In genomic region chr12:92235703-92236472, GRCh38 we compare ENCODE assay signal across 23 cellular contexts.
A peak's percentile ranks its signal among the peaks of the same experiment; 100 is the strongest.
DNase-seq lines count a peak whose midpoint lies in the region; ATAC-seq and TF ChIP-seq lines count a peak whose summit lies in the region.
"Had no signal": no experiment of that assay in that cellular context is flagged by ENCODE, and none has a peak within 500 bp of the region (broad histone marks: within the 10 kb centered on the region; RNA-seq: fewer than 3 reads in every experiment).

No MANE protein-coding gene starts in this region.

- no peaks in the 10 kb centered on the region for H3K9me3 Mint-ChIP-seq in activated naive CD8-positive, alpha-beta T cell (ENCODE audit: low read depth)
- H3K9me3 Mint-ChIP-seq in activated naive CD8-positive, alpha-beta T cell treated with anti-CD3 and anti-CD28 coated beads for 36 hours = peaks cover 1% of the 10 kb centered on the region
- no peaks in the 10 kb centered on the region for H3K9me3 Mint-ChIP-seq in dendritic cell treated with granulocyte-macrophage colony-stimulating factor and Interleukin-4, amounts not matched to agents 40 ng/mL and 50 ng/mL, for 4 days

- no peaks in the 10 kb centered on the region for H3K79me2 ChIP-seq in osteoblast (ENCODE audit: insufficient read depth, low read length)

- H3K4me3 Mint-ChIP-seq in activated naive CD8-positive, alpha-beta T cell = no peak overlapping the region
- no peak overlapping the region for H3K4me3 Mint-ChIP-seq in activated naive CD8-positive, alpha-beta T cell treated with anti-CD3 and anti-CD28 coated beads for 36 hours
- no peak overlapping the region for H3K4me3 Mint-ChIP-seq in dendritic cell treated with granulocyte-macrophage colony-stimulating factor and Interleukin-4, amounts not matched to agents 40 ng/mL and 50 ng/mL, for 4 days
- H3K4me3 Mint-ChIP-seq: CD14-positive monocyte; CD4-positive, alpha-beta memory T cell had no signal

- H3K4me3 ChIP-seq in osteoblast (ENCODE audit: insufficient read depth, low read length) = no peak overlapping the region
- H3K4me3 ChIP-seq in mucosa of descending colon = no peak overlapping the region
- H3K4me3 ChIP-seq: A549; BLaER1 treated with 17β-estradiol and CSF1 and Interleukin-3, amounts not matched to agents 10 nM and 100 nM; GM23248 had no signal

- ATAC-seq in mucosa of descending colon = no peak
- ATAC-seq: A549 had no signal

- no peaks in the 10 kb centered on the region for H3K27me3 ChIP-seq in osteoblast (ENCODE audit: insufficient read depth, low read length)
- H3K27me3 ChIP-seq: BE2C; BLaER1 treated with 17β-estradiol and CSF1 and Interleukin-3, amounts not matched to agents 10 nM and 100 nM had no signal

- no peak overlapping the region for H3K27ac ChIP-seq in osteoblast (ENCODE audit: low read depth, low read length)
- H3K27ac ChIP-seq: A549; BLaER1 treated with 17β-estradiol and CSF1 and Interleukin-3, amounts not matched to agents 10 nM and 100 nM; GM23248 had no signal

- intact Hi-C loops in dendritic cell treated with granulocyte-macrophage colony-stimulating factor and Interleukin-4, amounts not matched to agents 40 ng/mL and 50 ng/mL, for 4 days (cut with micrococcal nuclease) = no loop called here
- intact Hi-C loops in mucosa of descending colon (cut with DNase I, micrococcal nuclease) = no loop called here

- no peak overlapping the region for H3K4me2 ChIP-seq in osteoblast (ENCODE audit: insufficient read depth, low read length)
- H3K4me2 ChIP-seq: A549 had no signal

- TF ChIP-seq CTCF in osteoblast (IDR thresholded peaks at IDR 0.05; ENCODE audit: extremely low read depth, low read depth, low read length) (no peak), mucosa of descending colon (IDR thresholded peaks at IDR 0.05) (no peak)

- H3K27me3 Mint-ChIP-seq in activated naive CD8-positive, alpha-beta T cell = no peaks in the 10 kb centered on the region
- H3K27me3 Mint-ChIP-seq in activated naive CD8-positive, alpha-beta T cell treated with anti-CD3 and anti-CD28 coated beads for 36 hours = no peaks in the 10 kb centered on the region
- H3K27me3 Mint-ChIP-seq in dendritic cell treated with granulocyte-macrophage colony-stimulating factor and Interleukin-4, amounts not matched to agents 40 ng/mL and 50 ng/mL, for 4 days = no peaks in the 10 kb centered on the region
- H3K27me3 Mint-ChIP-seq: CD4-positive, alpha-beta memory T cell had no signal

- no peaks in the 10 kb centered on the region for H4K20me1 ChIP-seq in osteoblast (ENCODE audit: insufficient read depth, low read length)
- H4K20me1 ChIP-seq: BLaER1 treated with 17β-estradiol and CSF1 and Interleukin-3, amounts not matched to agents 10 nM and 100 nM had no signal

- peaks cover 38% of the 10 kb centered on the region for H3K4me1 Mint-ChIP-seq in activated naive CD8-positive, alpha-beta T cell (ENCODE audit: low read depth)
- peaks cover 20% of the 10 kb centered on the region for H3K4me1 Mint-ChIP-seq in activated naive CD8-positive, alpha-beta T cell treated with anti-CD3 and anti-CD28 coated beads for 36 hours
- peaks cover 13% of the 10 kb centered on the region for H3K4me1 Mint-ChIP-seq in dendritic cell treated with granulocyte-macrophage colony-stimulating factor and Interleukin-4, amounts not matched to agents 40 ng/mL and 50 ng/mL, for 4 days (ENCODE audit: low read depth)

- H3K36me3 ChIP-seq in osteoblast (ENCODE audit: insufficient read depth, low read length) = no peaks in the 10 kb centered on the region
- H3K36me3 ChIP-seq in mucosa of descending colon (ENCODE audit: low read depth) = no peaks in the 10 kb centered on the region
- H3K36me3 ChIP-seq: BE2C; BLaER1 treated with 17β-estradiol and CSF1 and Interleukin-3, amounts not matched to agents 10 nM and 100 nM had no signal

- no peak overlapping the region for H2AFZ ChIP-seq in osteoblast (ENCODE audit: low read length)
- H2AFZ ChIP-seq: GM23248 had no signal

- H3K4me1 ChIP-seq in osteoblast (ENCODE audit: insufficient read depth, low read length) (no peaks in the 10 kb centered on the region), mucosa of descending colon (ENCODE audit: low read depth) (no peaks in the 10 kb centered on the region)
- H3K4me1 ChIP-seq: A549, BE2C had no signal

- H3K27ac Mint-ChIP-seq in activated naive CD8-positive, alpha-beta T cell = peak overlapping the region; percentile 46
- no peak overlapping the region for H3K27ac Mint-ChIP-seq in activated naive CD8-positive, alpha-beta T cell treated with anti-CD3 and anti-CD28 coated beads for 36 hours
- H3K27ac Mint-ChIP-seq in dendritic cell treated with granulocyte-macrophage colony-stimulating factor and Interleukin-4, amounts not matched to agents 40 ng/mL and 50 ng/mL, for 4 days = peak overlapping the region; percentile 25

- no peaks in the 10 kb centered on the region for H3K36me3 Mint-ChIP-seq in activated naive CD8-positive, alpha-beta T cell
- peaks cover 8% of the 10 kb centered on the region for H3K36me3 Mint-ChIP-seq in activated naive CD8-positive, alpha-beta T cell treated with anti-CD3 and anti-CD28 coated beads for 36 hours
- H3K36me3 Mint-ChIP-seq in dendritic cell treated with granulocyte-macrophage colony-stimulating factor and Interleukin-4, amounts not matched to agents 40 ng/mL and 50 ng/mL, for 4 days (ENCODE audit: low read depth) = no peaks in the 10 kb centered on the region
- H3K36me3 Mint-ChIP-seq: CD14-positive monocyte; CD4-positive, alpha-beta memory T cell had no signal

- DNase-seq in activated naive CD8-positive, alpha-beta T cell treated with anti-CD3 and anti-CD28 coated beads for 36 hours = no peak
- DNase-seq in osteoblast (ENCODE audit: insufficient read length, low spot score, missing footprints) = peak; percentile 29
- DNase-seq in NCI-H510A (lab: John Stamatoyannopoulos, UW) = no peak
- DNase-seq in stimulated activated naive CD4-positive, alpha-beta T cell (lab: John Stamatoyannopoulos, UW) = no peak
- DNase-seq in mucosa of descending colon = no peak
- DNase-seq: 8988T; ACHN; AML-193; BE2C; Calu3; CD4-positive, alpha-beta memory T cell; COR-L47; DMS53; DMS79 treated with DMSO at 0.1 percent for 48 hours; GF-D8; GM23248; H7; HCEC 1CT had no signal

- H3K9me3 ChIP-seq in osteoblast (ENCODE audit: low read depth, low read length) (no peaks in the 10 kb centered on the region), mucosa of descending colon (no peaks in the 10 kb centered on the region)
- H3K9me3 ChIP-seq: A549; BE2C; BLaER1 treated with 17β-estradiol and CSF1 and Interleukin-3, amounts not matched to agents 10 nM and 100 nM had no signal
